Comparison of ENCODE assay signal across 22 cellular contexts in the genomic region with DNA sequence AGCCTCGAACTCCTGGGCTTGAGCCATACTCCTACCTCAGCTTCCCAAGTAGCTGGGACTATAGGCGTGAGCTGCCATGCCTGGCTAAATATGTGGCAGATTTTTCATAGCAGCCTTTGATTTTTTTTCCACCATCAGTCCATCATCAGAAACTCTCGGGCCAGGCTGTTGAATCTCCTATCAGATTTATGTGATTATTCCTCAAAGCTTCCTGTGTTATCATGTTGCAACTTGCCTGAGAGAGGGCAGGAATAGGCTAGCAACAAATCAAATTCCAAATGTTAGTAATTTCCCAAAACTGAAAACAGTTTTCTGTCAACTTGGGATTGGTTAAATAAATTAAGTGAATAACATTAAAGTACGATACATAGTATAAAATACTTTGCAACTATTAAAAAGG. TPM values are rescaled to one million over a fixed set of nuclear protein-coding genes. Genes with fewer than 3 reads are reported as not detected.
"Had no signal": no experiment of that assay in that cellular context is flagged by ENCODE, and none has a peak within 500 bp of the region (broad histone marks: within the 10 kb centered on the region; RNA-seq: fewer than 3 reads in every experiment).

No MANE protein-coding gene starts in this region.

- H3K36me3 ChIP-seq: uterus had no signal

- DNase-seq: activated naive CD4-positive, alpha-beta T cell; activated naive CD8-positive, alpha-beta T cell treated with anti-CD3 and anti-CD28 coated beads, Interleukin-2, amount 10 ng/mL, durations not matched to agents 7 days and 5 days; activated T-cell treated with anti-CD3 and anti-CD28 coated beads for 4 hours; anterior cingulate cortex; esophagus squamous epithelium; kidney; left lung; stimulated activated CD4-positive, alpha-beta T cell treated with anti-CD3 and anti-CD28 coated beads, Interleukin-2, amount 100 ng/mL, for 48 hours; stimulated activated naive B cell treated with anti-CD40 and anti-IgM and Interleukin-4, amounts not matched to agents 10 μg/mL and 1 μg/mL and 100 μg/mL, for 72 hours; T-helper 9 cell; tibial artery; uterus had no signal

- H3K9me3 ChIP-seq: esophagus squamous epithelium, left lung, right atrium auricular region, tibial artery, uterus had no signal

- H3K4me3 Mint-ChIP-seq: activated naive CD8-positive, alpha-beta T cell treated with anti-CD3 and anti-CD28 coated beads, Interleukin-2, amount 10 ng/mL, durations not matched to agents 7 days and 5 days; natural killer cell treated with Interleukin-12 subunit alpha and Interleukin-12 subunit beta and Interleukin-15 and Interleukin-18, amount 100 ng/mL, for 72 hours; stimulated activated naive B cell treated with anti-CD40 and anti-IgM and Interleukin-4, amounts not matched to agents 10 μg/mL and 1 μg/mL and 100 μg/mL, for 72 hours had no signal

- H3K27me3 ChIP-seq: esophagus squamous epithelium, hepatocyte, left lung, right atrium auricular region, tibial artery, uterus had no signal

- H3K4me1 ChIP-seq: uterus had no signal

- H3K27ac Mint-ChIP-seq: activated naive CD8-positive, alpha-beta T cell treated with anti-CD3 and anti-CD28 coated beads, Interleukin-2, amount 10 ng/mL, durations not matched to agents 7 days and 5 days had no signal

- H3K4me3 ChIP-seq: esophagus squamous epithelium, hepatocyte, left lung, right atrium auricular region, tibial artery, uterus had no signal

- H3K27me3 Mint-ChIP-seq: activated naive CD8-positive, alpha-beta T cell treated with anti-CD3 and anti-CD28 coated beads, Interleukin-2, amount 10 ng/mL, durations not matched to agents 7 days and 5 days; natural killer cell treated with Interleukin-12 subunit alpha and Interleukin-12 subunit beta and Interleukin-15 and Interleukin-18, amount 100 ng/mL, for 72 hours; stimulated activated naive B cell treated with anti-CD40 and anti-IgM and Interleukin-4, amounts not matched to agents 10 μg/mL and 1 μg/mL and 100 μg/mL, for 72 hours had no signal

- ATAC-seq: activated CD4-positive, CD25-positive, alpha-beta regulatory T cell treated with anti-CD3 and anti-CD28 coated beads, Interleukin-2, amount 50 U/mL, for 24 hours; left lung; natural killer cell treated with Interleukin-12 subunit alpha and Interleukin-12 subunit beta and Interleukin-15 and Interleukin-18, amount 100 ng/mL, for 72 hours; stimulated activated naive B cell treated with anti-CD40 and anti-IgM and Interleukin-4, amounts not matched to agents 10 μg/mL and 1 μg/mL and 100 μg/mL, for 72 hours had no signal

- H3K27ac ChIP-seq: hepatocyte, left lung, right atrium auricular region, tibial artery, uterus had no signal

- H3K36me3 Mint-ChIP-seq: natural killer cell treated with Interleukin-12 subunit alpha and Interleukin-12 subunit beta and Interleukin-15 and Interleukin-18, amount 100 ng/mL, for 72 hours had no signal

RNA-seq across cellular contexts. Expression of gene TOMT, which starts 21.6 kb away (rescaled TPM):
- total RNA-seq: activated naive CD8-positive, alpha-beta T cell treated with anti-CD3 and anti-CD28 coated beads, Interleukin-2, amount 10 ng/mL, durations not matched to agents 7 days and 5 days; chondrocyte; esophagus squamous epithelium; fibroblast of villous mesenchyme; glomerular endothelial cell; hepatocyte; kidney; left lung; mucosa of gallbladder; posterior vena cava; right atrium auricular region; skeletal muscle tissue; uterus had no signal
- polyA plus RNA-seq: hepatocyte had no signal
